In genomic region chr6:30741789-30742315, GRCh38 we compare ENCODE assay signal across 1 cellular context.
TF ChIP-seq lines count a peak whose summit lies in the region.

No MANE protein-coding gene starts in this region.

TF ChIP-seq in HepG2, 621 proteins besides CTCF, POLR2A, EP300 and RAD21 (continued from another document and continues in another):
- TF ChIP-seq AFF4 (CRISPR knock-in tag; IDR thresholded peaks at IDR 0.05) (0 out of 2 replicates have a peak, but pooled peaks have one; percentile 45), MTA1 (CRISPR knock-in tag; IDR thresholded peaks at IDR 0.05; ENCODE audit: borderline replicate concordance) (no peak), ZBTB49 (CRISPR knock-in tag; IDR thresholded peaks at IDR 0.05; ENCODE audit: borderline replicate concordance) (no peak), IKZF4 (CRISPR knock-in tag; IDR thresholded peaks at IDR 0.05; ENCODE audit: borderline replicate concordance, low read depth, not compliant biosample characterization) (no peak), SATB2 (CRISPR knock-in tag; IDR thresholded peaks at IDR 0.05) (0 out of 2 replicates have a peak, but pooled peaks have one; percentile 82), TIGD3 (CRISPR knock-in tag; IDR thresholded peaks at IDR 0.05; ENCODE audit: borderline replicate concordance) (no peak), TBX3 (IDR thresholded peaks at IDR 0.05; ENCODE audit: borderline replicate concordance) (no peak), ZNF782 (CRISPR knock-in tag; IDR thresholded peaks at IDR 0.05; ENCODE audit: borderline replicate concordance) (no peak), KAT8 (CRISPR knock-in tag; IDR thresholded peaks at IDR 0.05) (no peak), E2F1 (CRISPR knock-in tag; IDR thresholded peaks at IDR 0.05) (no peak), HNRNPK (IDR thresholded peaks at IDR 0.05; ENCODE audit: low read depth, low read length, poor library complexity, severe bottlenecking) (no peak), ZBTB14 (CRISPR knock-in tag; IDR thresholded peaks at IDR 0.05) (no peak), E2F5 (CRISPR knock-in tag; conservative IDR thresholded peaks at IDR 0.05) (no peak), SOX6 (IDR thresholded peaks at IDR 0.05) (no peak), SOX6 (CRISPR knock-in tag; IDR thresholded peaks at IDR 0.05) (no peak), YEATS4 (CRISPR knock-in tag; IDR thresholded peaks at IDR 0.05; ENCODE audit: borderline replicate concordance) (no peak; the same call in 1 of the 2 replicates), KDM1A (CRISPR knock-in tag; IDR thresholded peaks at IDR 0.05) (no peak), HNRNPL (IDR thresholded peaks at IDR 0.05; ENCODE audit: low read depth, low read length) (peak; percentile 34; the same call in 1 of the 2 replicates), YEATS2 (CRISPR knock-in tag; IDR thresholded peaks at IDR 0.05; ENCODE audit: borderline replicate concordance) (no peak), MED8 (CRISPR knock-in tag; IDR thresholded peaks at IDR 0.05; ENCODE audit: insufficient replicate concordance) (no peak), ZNF10 (CRISPR knock-in tag; IDR thresholded peaks at IDR 0.05; ENCODE audit: borderline replicate concordance, low read depth) (no peak), NR1H2 (CRISPR knock-in tag; IDR thresholded peaks at IDR 0.05; ENCODE audit: borderline replicate concordance, low read depth) (peak; percentile 34; the same call in 1 of the 2 replicates), SIN3A (IDR thresholded peaks at IDR 0.05; ENCODE audit: borderline replicate concordance, low read depth, low read length) (no peak), ZFYVE20 (CRISPR knock-in tag; IDR thresholded peaks at IDR 0.05; ENCODE audit: borderline replicate concordance, low read depth) (no peak; the same call in 1 of the 2 replicates), ZNF558 (CRISPR knock-in tag; IDR thresholded peaks at IDR 0.05; ENCODE audit: borderline replicate concordance) (no peak), ZNF879 (CRISPR knock-in tag; IDR thresholded peaks at IDR 0.05) (peak; percentile 5; the same call in 1 of the 2 replicates), ZNF414 (CRISPR knock-in tag; IDR thresholded peaks at IDR 0.05) (no peak), ZNF720 (CRISPR knock-in tag; IDR thresholded peaks at IDR 0.05) (no peak), BRCA1 (CRISPR knock-in tag; IDR thresholded peaks at IDR 0.05) (0 out of 2 replicates have a peak, but pooled peaks have one; percentile 11), MYPOP (CRISPR knock-in tag; IDR thresholded peaks at IDR 0.05) (no peak), RCOR2 (CRISPR knock-in tag; IDR thresholded peaks at IDR 0.05) (no peak), NCOA1 (CRISPR knock-in tag; IDR thresholded peaks at IDR 0.05) (no peak), CENPT (CRISPR knock-in tag; IDR thresholded peaks at IDR 0.05; ENCODE audit: low read depth) (no peak), SCMH1 (CRISPR knock-in tag; IDR thresholded peaks at IDR 0.05; ENCODE audit: borderline replicate concordance) (no peak), BCLAF1 (IDR thresholded peaks at IDR 0.05) (no peak), ZNF317 (CRISPR knock-in tag; IDR thresholded peaks at IDR 0.05) (no peak; the same call in 1 of the 2 replicates), SRSF4 (IDR thresholded peaks at IDR 0.05; ENCODE audit: low read depth, low read length, poor library complexity, severe bottlenecking) (no peak), ZC3H13 (CRISPR knock-in tag; IDR thresholded peaks at IDR 0.05) (no peak), ZNF350 (CRISPR knock-in tag; IDR thresholded peaks at IDR 0.05; ENCODE audit: borderline replicate concordance, low read depth) (no peak), ZFP82 (CRISPR knock-in tag; IDR thresholded peaks at IDR 0.05; ENCODE audit: borderline replicate concordance) (no peak), ZMYM2 (CRISPR knock-in tag; IDR thresholded peaks at IDR 0.05) (peak; percentile 47; the same call in 1 of the 2 replicates), ZBTB7B (CRISPR knock-in tag; IDR thresholded peaks at IDR 0.05) (no peak), SKIL (CRISPR knock-in tag; IDR thresholded peaks at IDR 0.05; ENCODE audit: borderline replicate concordance) (no peak), PCBP2 (optimal IDR thresholded peaks at IDR 0.05; ENCODE audit: low read depth, low read length, poor library complexity, severe bottlenecking) (no peak), ZNF768 (CRISPR knock-in tag; IDR thresholded peaks at IDR 0.05) (peak; percentile 4; the same call in 1 of the 2 replicates), CENPX (CRISPR knock-in tag; IDR thresholded peaks at IDR 0.05) (no peak), FOXM1 (CRISPR knock-in tag; IDR thresholded peaks at IDR 0.05) (no peak)
